In genomic region chr3:55708921-55709320, GRCh38 we compare ENCODE assay signal across 26 cellular contexts.
DNase-seq lines count a peak whose midpoint lies in the region; ATAC-seq, FAIRE-seq and TF ChIP-seq lines count a peak whose summit lies in the region.
"Had no signal": no experiment of that assay in that cellular context is flagged by ENCODE, and none has a peak within 500 bp of the region (broad histone marks: within the 10 kb centered on the region; RNA-seq: fewer than 3 reads in every experiment).

No MANE protein-coding gene starts in this region.

- CTCF ChIA-PET in H1 (lab: Charles Lee; ENCODE audit: partially characterized antibody) = interaction anchor here (5.2 kb wide), 1 partner anchor 13 kb away, joined by 18 read pairs; no protein-coding TSS in a partner anchor

- no peaks in the 10 kb centered on the region for H3K9me3 Mint-ChIP-seq in neural crest cell
- H3K9me3 Mint-ChIP-seq: CD4-positive, alpha-beta T cell; H9 had no signal

- 92% methylated on average over 7 of the region's 7 CpGs; no CpG with 5 or more reads in 1 of the 2 experiments for WGBS in H1 (ENCODE audit: extremely low coverage in 1 of 2, insufficient coverage in 1 of 2, insufficient read length in 1 of 2, insufficient replicate concordance in 2 of 2, low coverage in 1 of 2, low lambda C conversion rate in 2 of 2, missing lambda C conversion rate in 1 of 2), 2 experiments
- 86 to 98% methylated on average over 4 to 6 of the region's 7 CpGs for WGBS in mesodermal cell (ENCODE audit: insufficient coverage in 2 of 2), 2 experiments

- no peak overlapping the region for H2AK5ac ChIP-seq in H1 (ENCODE audit: low read depth, low read length)

- no peak overlapping the region for H3K18ac ChIP-seq in H1 (ENCODE audit: extremely low read depth, low read length)

- no peaks in the 10 kb centered on the region for H3K36me3 Mint-ChIP-seq in neural crest cell (ENCODE audit: low read depth)
- H3K36me3 Mint-ChIP-seq: CD14-positive monocyte had no signal

- H3K4me3 ChIP-seq in cardiac muscle cell (no peak overlapping the region), left ventricle myocardium inferior (no peak overlapping the region), H1 (ENCODE audit: extremely low read depth in 1 of 4, insufficient read depth in 2 of 4, low read depth in 3 of 4, low read length in 4 of 4) (no peak overlapping the region), mesodermal cell (ENCODE audit: extremely low read depth, insufficient read depth, low read length, poor library complexity, severe bottlenecking) (no peak overlapping the region)
- H3K4me3 ChIP-seq: A549; BLaER1 treated with 17β-estradiol and CSF1 and Interleukin-3, amounts not matched to agents 10 nM and 100 nM; GM12878; GM23248 had no signal

- DNase-seq in cardiac muscle cell (ENCODE audit: low read depth in 1 of 2, low spot score in 1 of 2) (no peak), left ventricle myocardium inferior (no peak), H1 (ENCODE audit: low read depth in 1 of 2, low spot score in 2 of 2) (no peak), neural crest cell (ENCODE audit: low read depth, low spot score) (no peak), posterior vena cava (ENCODE audit: low spot score) (no peak)
- no peak for DNase-seq in stimulated activated CD4-positive, alpha-beta T cell treated with anti-CD3 and anti-CD28 coated beads, Interleukin-15, amount 100 ng/mL, for 24 hours
- DNase-seq: 8988T; ACHN; AML-193; BE2C; CD4-positive, alpha-beta T cell; CD8-positive, alpha-beta memory T cell; DMS 273 treated with DMSO at 0.1 percent for 48 hours; EL; GDM1; GM23248; H9 had no signal

- no peak overlapping the region for H4K5ac ChIP-seq in H1 (ENCODE audit: insufficient read length, low read depth, low read length)

- H3K4me1 Mint-ChIP-seq in neural crest cell = no peaks in the 10 kb centered on the region
- H3K4me1 Mint-ChIP-seq: CD14-positive monocyte; CD8-positive, alpha-beta memory T cell had no signal

- H3K9me3 ChIP-seq in cardiac muscle cell (ENCODE audit: low read depth) = no peaks in the 10 kb centered on the region
- no peaks in the 10 kb centered on the region for H3K9me3 ChIP-seq in left ventricle myocardium inferior (replicated peaks)
- no peaks in the 10 kb centered on the region for H3K9me3 ChIP-seq in H1 (ENCODE audit: insufficient read depth in 2 of 2, low read depth in 1 of 2, low read length in 1 of 2)
- H3K9me3 ChIP-seq in mesodermal cell (ENCODE audit: control insufficient read depth, low read length) = no peaks in the 10 kb centered on the region
- H3K9me3 ChIP-seq: A549; BE2C; BLaER1 treated with 17β-estradiol and CSF1 and Interleukin-3, amounts not matched to agents 10 nM and 100 nM had no signal

- no peaks in the 10 kb centered on the region for H3K23me2 ChIP-seq in H1 (ENCODE audit: low read depth, low read length)

- no peak overlapping the region for H2BK5ac ChIP-seq in H1 (ENCODE audit: low read depth, low read length)

- no peak for TF ChIP-seq POLR2A in H1 (IDR thresholded peaks at IDR 0.05; ENCODE audit: control extremely low read depth in 1 of 2, low read depth in 2 of 2, low read length in 2 of 2)

- H2BK20ac ChIP-seq in H1 (ENCODE audit: low read length) = no peak overlapping the region

- H3K23ac ChIP-seq in H1 (ENCODE audit: insufficient read length) = no peak overlapping the region

- no peaks in the 10 kb centered on the region for H3K79me2 ChIP-seq in H1 (ENCODE audit: control insufficient read depth in 1 of 2, insufficient read depth in 2 of 2, low read length in 2 of 2)

- H3K27ac Mint-ChIP-seq in neural crest cell (ENCODE audit: unreplicated experiment) = peak overlapping the region; percentile 91
- H3K27ac Mint-ChIP-seq: CD14-positive monocyte; CD4-positive, alpha-beta T cell; CD8-positive, alpha-beta memory T cell; H9 had no signal

- no peak overlapping the region for H3K4me2 ChIP-seq in H1 (ENCODE audit: insufficient read depth in 1 of 2, low read depth in 2 of 2, low read length in 2 of 2)
- H3K4me2 ChIP-seq: A549; BLaER1 treated with 17β-estradiol and CSF1 and Interleukin-3, amounts not matched to agents 10 nM and 100 nM had no signal

- H2BK15ac ChIP-seq in H1 (ENCODE audit: low read length) = 0 out of 2 replicates have a peak overlapping the region, but pooled peaks have one; percentile 32

- no peak overlapping the region for H4K91ac ChIP-seq in H1 (replicated peaks; ENCODE audit: insufficient read length, low read length)

- H3K27ac ChIP-seq in cardiac muscle cell (peak overlapping the region; percentile 83), left ventricle myocardium inferior (replicated peaks) (no peak overlapping the region), H1 (ENCODE audit: low read depth, low read length) (no peak overlapping the region), mesodermal cell (ENCODE audit: low read depth, low read length, severe bottlenecking) (peak overlapping the region; percentile 43)
- H3K27ac ChIP-seq: A549; BLaER1 treated with 17β-estradiol and CSF1 and Interleukin-3, amounts not matched to agents 10 nM and 100 nM; GM23248 had no signal

- no peak for TF ChIP-seq RAD21 in H1 (IDR thresholded peaks at IDR 0.05 in 1 of 2, conservative IDR thresholded peaks at IDR 0.05 in 1 of 2; ENCODE audit: low read depth in 2 of 2, low read length in 2 of 2)

- no peak overlapping the region for H2BK120ac ChIP-seq in H1 (replicated peaks; ENCODE audit: low read depth, low read length)

- no peak overlapping the region for H3K4ac ChIP-seq in H1 (replicated peaks; ENCODE audit: insufficient read length, low read depth, low read length)

- H3K56ac ChIP-seq in H1 (replicated peaks; ENCODE audit: insufficient read length, low read depth, low read length) = no peak overlapping the region

- intact Hi-C loops in left ventricle myocardium inferior (cut with micrococcal nuclease) = no loop called here
- intact Hi-C loops in posterior vena cava (cut with DNase I) = loop anchor here in 1 of 2 donors (5.0 kb wide), 1 partner anchor 1727 kb away; no protein-coding TSS in a partner anchor

- no peak for FAIRE-seq in H1 (lab: Jason Lieb, UNC)
- FAIRE-seq: A549, D721Med, GM12878, GM19239 had no signal

- H3K4me1 ChIP-seq in cardiac muscle cell (ENCODE audit: low read depth) = peaks cover 32% of the 10 kb centered on the region
- peaks cover 17% of the 10 kb centered on the region for H3K4me1 ChIP-seq in left ventricle myocardium inferior
- no peaks in the 10 kb centered on the region for H3K4me1 ChIP-seq in H1 (replicated peaks in 1 of 4; ENCODE audit: control insufficient read depth in 3 of 4, insufficient read depth in 4 of 4, low read length in 3 of 4)
- H3K4me1 ChIP-seq in mesodermal cell (ENCODE audit: control insufficient read depth, insufficient read depth, low read length, poor library complexity, severe bottlenecking) = peaks cover 14% of the 10 kb centered on the region
- H3K4me1 ChIP-seq: A549; BE2C; BLaER1 treated with 17β-estradiol and CSF1 and Interleukin-3, amounts not matched to agents 10 nM and 100 nM had no signal

- H3K14ac ChIP-seq in H1 (ENCODE audit: insufficient read length) = no peak overlapping the region

- H3K36me3 ChIP-seq in cardiac muscle cell = no peaks in the 10 kb centered on the region
- H3K36me3 ChIP-seq in left ventricle myocardium inferior = no peaks in the 10 kb centered on the region
- H3K36me3 ChIP-seq in H1 (ENCODE audit: control insufficient read depth in 2 of 4, insufficient read depth in 4 of 4, low read length in 3 of 4) = no peaks in the 10 kb centered on the region
- no peaks in the 10 kb centered on the region for H3K36me3 ChIP-seq in mesodermal cell (ENCODE audit: control insufficient read depth, insufficient read depth, low read length)
- H3K36me3 ChIP-seq: BE2C; BLaER1 treated with 17β-estradiol and CSF1 and Interleukin-3, amounts not matched to agents 10 nM and 100 nM had no signal

- no peak overlapping the region for H2BK12ac ChIP-seq in H1 (ENCODE audit: low read depth, low read length)

- no peaks in the 10 kb centered on the region for H3K27me3 Mint-ChIP-seq in neural crest cell (ENCODE audit: low read depth)
- H3K27me3 Mint-ChIP-seq: CD8-positive, alpha-beta memory T cell had no signal

- no peak overlapping the region for H4K8ac ChIP-seq in H1 (ENCODE audit: extremely low read depth, insufficient read depth, low read length)

- no peak for TF ChIP-seq EP300 in H1 (IDR thresholded peaks at IDR 0.05; ENCODE audit: borderline replicate concordance in 1 of 2, low read depth in 2 of 2, low read length in 2 of 2)

- H4K20me1 ChIP-seq in H1 (replicated peaks in 1 of 2; ENCODE audit: control insufficient read depth in 1 of 2, insufficient read depth in 2 of 2, low read length in 2 of 2) = no peaks in the 10 kb centered on the region
- H4K20me1 ChIP-seq: BLaER1 treated with 17β-estradiol and CSF1 and Interleukin-3, amounts not matched to agents 10 nM and 100 nM had no signal

- ATAC-seq in HG02610 (IDR thresholded peaks at IDR 0.05; ENCODE audit: unreplicated experiment) = no peak
- ATAC-seq: A549, GM12878, HCT116 had no signal

- POLR2A ChIA-PET in H1 (lab: Charles Lee; ENCODE audit: partially characterized antibody) = interaction anchor here (1.4 kb wide), 1 partner anchor 11 kb away, joined by 3 read pairs; no protein-coding TSS in a partner anchor

- H3K9ac ChIP-seq in H1 (replicated peaks in 1 of 4; ENCODE audit: extremely low read depth in 1 of 4, low read depth in 3 of 4, low read length in 3 of 4) = no peak overlapping the region
- H3K9ac ChIP-seq: BLaER1 treated with 17β-estradiol and CSF1 and Interleukin-3, amounts not matched to agents 10 nM and 100 nM; GM23248 had no signal

- TF ChIP-seq CTCF in cardiac muscle cell (IDR thresholded peaks at IDR 0.05; ENCODE audit: low read depth, low read length) (no peak), left ventricle myocardium inferior (IDR thresholded peaks at IDR 0.05; ENCODE audit: borderline replicate concordance) (no peak), H1 (IDR thresholded peaks at IDR 0.05; ENCODE audit: control extremely low read depth in 1 of 3, insufficient read depth in 1 of 3, low read depth in 1 of 3, low read length in 3 of 3) (no peak), neural crest cell (conservative IDR thresholded peaks at IDR 0.05) (no peak)

- no peak overlapping the region for H2AFZ ChIP-seq in H1 (ENCODE audit: low read length)
- H2AFZ ChIP-seq: GM23248 had no signal

- H3K4me3 Mint-ChIP-seq in neural crest cell = no peak overlapping the region
- H3K4me3 Mint-ChIP-seq: CD4-positive, alpha-beta T cell; CD8-positive, alpha-beta memory T cell; H9 had no signal

- H3K79me1 ChIP-seq in H1 (ENCODE audit: low read depth, low read length) = no peaks in the 10 kb centered on the region

- no peaks in the 10 kb centered on the region for H3K27me3 ChIP-seq in cardiac muscle cell
- no peaks in the 10 kb centered on the region for H3K27me3 ChIP-seq in left ventricle myocardium inferior (ENCODE audit: low read depth)
- no peaks in the 10 kb centered on the region for H3K27me3 ChIP-seq in H1 (replicated peaks in 1 of 4; ENCODE audit: control insufficient read depth in 3 of 4, extremely low read depth in 1 of 4, insufficient read depth in 3 of 4, low read length in 3 of 4)
- H3K27me3 ChIP-seq: BE2C; BLaER1 treated with 17β-estradiol and CSF1 and Interleukin-3, amounts not matched to agents 10 nM and 100 nM had no signal

Comparison
In these comparisons a context has a peak if more than half of its experiments do, and no peak if none do; other contexts are left out.
1. H3K27ac ChIP-seq: peak in cardiac muscle cell (single experiment) and mesodermal cell (single experiment); none in left ventricle myocardium inferior (single experiment) and H1 (single experiment).